In the genomic region with DNA sequence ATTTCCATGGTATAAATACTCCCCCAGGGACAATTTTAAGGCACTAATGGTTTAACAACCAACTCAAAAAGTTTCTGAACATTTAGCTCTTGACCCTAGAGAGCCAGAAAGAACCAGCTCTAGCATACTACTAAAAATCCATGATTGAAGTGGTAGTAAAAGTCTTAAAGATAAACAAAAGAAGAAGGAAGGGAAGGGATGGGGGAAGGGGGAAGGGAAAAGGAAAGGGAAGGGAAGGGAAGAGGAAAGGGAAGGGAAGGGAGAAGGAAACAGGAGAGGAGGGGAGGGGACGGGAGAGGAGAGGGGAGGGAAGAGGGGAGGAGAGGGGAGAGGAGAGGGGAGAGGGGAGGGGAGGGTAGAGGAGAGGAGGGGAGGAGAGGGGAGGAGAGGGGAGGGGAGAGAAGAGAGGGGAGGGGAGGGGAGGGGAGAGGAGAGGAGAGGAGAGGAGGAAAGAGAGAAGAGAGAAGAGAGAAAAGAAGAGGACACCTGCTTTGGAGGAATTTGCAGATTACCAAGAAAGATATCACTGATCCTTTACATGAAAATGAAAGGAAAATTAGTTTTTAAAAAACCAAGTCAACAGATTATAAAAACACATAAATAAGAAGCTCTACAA, we compare ENCODE assay signal across 34 cellular contexts. TPM values are rescaled to one million over a fixed set of nuclear protein-coding genes. Genes with fewer than 3 reads are reported as not detected.
A peak's percentile ranks its signal among the peaks of the same experiment; 100 is the strongest.
DNase-seq lines count a peak whose midpoint lies in the region; ATAC-seq, FAIRE-seq and TF ChIP-seq lines count a peak whose summit lies in the region.
"Had no signal": no experiment of that assay in that cellular context is flagged by ENCODE, and none has a peak within 500 bp of the region (broad histone marks: within the 10 kb centered on the region; RNA-seq: fewer than 3 reads in every experiment).

No MANE protein-coding gene starts in this region.

- TF ChIP-seq POLR2A in K562 (conservative IDR thresholded peaks at IDR 0.05) (no peak), gastroesophageal sphincter (IDR thresholded peaks at IDR 0.05) (no peak)

- ATAC-seq in activated T-cell treated with anti-CD3 and anti-CD28 coated beads, Interleukin-2, amount 50 U/mL, for 72 hours (replicated peaks in 1 of 2): peak in 1 of 2 donors; percentile 50
- no peak for ATAC-seq in K562
- no peak for ATAC-seq in HG02678 (IDR thresholded peaks at IDR 0.05; ENCODE audit: unreplicated experiment)
- ATAC-seq in HG02870 (IDR thresholded peaks at IDR 0.05; ENCODE audit: unreplicated experiment): no peak
- no peak for ATAC-seq in gastroesophageal sphincter
- ATAC-seq: gastrocnemius medialis, left colon, sciatic nerve, SK-N-SH treated with all-trans-retinoic acid at 6 μM for 48 hours had no signal

- H3K9ac ChIP-seq in K562 (ENCODE audit: insufficient read depth in 1 of 2, low read depth in 2 of 2, low read length in 2 of 2): no peak overlapping the region

- peaks cover 27% of the 10 kb centered on the region for H3K4me1 Mint-ChIP-seq in activated T-cell treated with anti-CD3 and anti-CD28 coated beads, Interleukin-2, amount 50 U/mL, for 72 hours (ENCODE audit: low read depth)
- H3K4me1 Mint-ChIP-seq in activated CD4-positive, alpha-beta memory T cell treated with anti-CD3 and anti-CD28 coated beads, Interleukin-2, amount 10 ng/mL, durations not matched to agents 7 days and 5 days: peaks cover 23% of the 10 kb centered on the region

- H3K79me2 ChIP-seq in K562 (ENCODE audit: control insufficient read depth, insufficient read depth, low read length): no peaks in the 10 kb centered on the region

- POLR2A ChIA-PET in activated CD4-positive, alpha-beta memory T cell treated with anti-CD3 and anti-CD28 coated beads, Interleukin-2, amount 10 ng/mL, durations not matched to agents 7 days and 5 days (lab: Charles Lee): interaction anchor here (0.6 to 1.6 kb wide), 10 partner anchors 10 to 167 kb away, joined by 3 to 7 read pairs (median 4); a partner anchor contains a TSS
- POLR2A ChIA-PET in K562 (lab: Yijun Ruan, JAX): no interaction called here

- TF ChIP-seq EP300 in K562 (IDR thresholded peaks at IDR 0.05; ENCODE audit: low read length): no peak
- TF ChIP-seq EP300 in gastroesophageal sphincter (IDR thresholded peaks at IDR 0.05): no peak

- peak overlapping the region; percentile 96 for H3K27ac Mint-ChIP-seq in activated T-cell treated with anti-CD3 and anti-CD28 coated beads, Interleukin-2, amount 50 U/mL, for 72 hours
- H3K27ac Mint-ChIP-seq in activated CD4-positive, alpha-beta memory T cell treated with anti-CD3 and anti-CD28 coated beads, Interleukin-2, amount 10 ng/mL, durations not matched to agents 7 days and 5 days: peak overlapping the region; percentile 48

- peaks cover 2 to 7% of the 10 kb centered on the region in 2 donors for H3K36me3 Mint-ChIP-seq in activated T-cell treated with anti-CD3 and anti-CD28 coated beads, Interleukin-2, amount 50 U/mL, for 72 hours (ENCODE audit: insufficient read depth in 2 of 2)
- peaks cover 12% of the 10 kb centered on the region for H3K36me3 Mint-ChIP-seq in activated CD4-positive, alpha-beta memory T cell treated with anti-CD3 and anti-CD28 coated beads, Interleukin-2, amount 10 ng/mL, durations not matched to agents 7 days and 5 days (ENCODE audit: low read depth)
- H3K36me3 Mint-ChIP-seq: immature natural killer cell had no signal

- no peak overlapping the region for H3K27ac ChIP-seq in K562 (ENCODE audit: extremely low read depth, low read depth, low read length)
- no peak overlapping the region for H3K27ac ChIP-seq in gastroesophageal sphincter
- H3K27ac ChIP-seq: gastrocnemius medialis, suprapubic skin, VCaP had no signal

- BruUV-seq in K562 (replicated peaks; lab: Mats Ljungman, UMichigan): no TSS peak

- H3K9me1 ChIP-seq in K562 (ENCODE audit: control insufficient read depth, insufficient read depth, low read length): no peaks in the 10 kb centered on the region

- no CpG with 5 or more reads among the region's 1 CpG for WGBS in K562 (ENCODE audit: insufficient coverage, low coverage, missing lambda C conversion rate)
- no CpG with 5 or more reads among the region's 1 CpG for WGBS in gastroesophageal sphincter (ENCODE audit: low coverage in 1 of 2), 2 donors

- TF ChIP-seq CTCF in K562 (IDR thresholded peaks at IDR 0.05 in 2 of 3, conservative IDR thresholded peaks at IDR 0.05 in 1 of 3; ENCODE audit: insufficient read depth in 2 of 3, low read depth in 1 of 3, low read length in 3 of 3) (no peak), gastroesophageal sphincter (IDR thresholded peaks at IDR 0.05) (no peak)

- H3K4me3 ChIP-seq in K562: no peak overlapping the region
- H3K4me3 ChIP-seq in gastroesophageal sphincter: no peak overlapping the region
- H3K4me3 ChIP-seq: gastrocnemius medialis, suprapubic skin had no signal

- no peak for DNase-seq in activated T-cell treated with anti-CD3 and anti-CD28 coated beads, Interleukin-2, amount 50 U/mL, for 72 hours
- DNase-seq in activated T-cell treated with anti-CD3 and anti-CD28 coated beads, Interleukin-2, amount 50 U/mL, for 1 hour: no peak
- no peak for DNase-seq in GM19239 (ENCODE audit: insufficient read length, low spot score)
- no peak for DNase-seq in activated CD4-positive, alpha-beta memory T cell treated with anti-CD3 and anti-CD28 coated beads, Interleukin-2, amount 10 ng/mL, durations not matched to agents 7 days and 5 days
- DNase-seq in K562 (ENCODE audit: extremely low read depth in 1 of 4, low spot score in 3 of 4): no peak
- DNase-seq: ACHN; activated CD4-positive, alpha-beta T cell treated with anti-CD3 and anti-CD28 coated beads, Interleukin-2, amount 50 U/mL, for 1 hour; central memory CD4-positive, alpha-beta T cell; COR-L47; dermis blood vessel endothelial cell; DMS53; gastrocnemius medialis; GDM1; HCEC 1CT; hypothalamus; KG1; left colon; mesenchymal stem cell; NCI-H1417 treated with DMSO at 0.1 percent for 48 hours; NCI-H446; NCI-H82; stimulated activated CD4-positive, alpha-beta T cell treated with anti-CD3 and anti-CD28 coated beads, Interleukin-12 subunit alpha, Interleukin-12 subunit beta, amount 100 ng/mL, for 4 hours; stimulated activated CD4-positive, alpha-beta T cell treated with anti-CD3 and anti-CD28 coated beads, Interleukin-4, amount 100 ng/mL, for 1 hour; T-helper 9 cell had no signal

- H4K20me1 ChIP-seq in K562 (replicated peaks; ENCODE audit: control insufficient read depth, insufficient read depth, low read length): no peaks in the 10 kb centered on the region

- CTCF ChIA-PET in activated CD4-positive, alpha-beta memory T cell treated with anti-CD3 and anti-CD28 coated beads, Interleukin-2, amount 10 ng/mL, durations not matched to agents 7 days and 5 days (lab: Charles Lee): interaction anchor here (0.6 to 1.3 kb wide), 3 partner anchors 16 to 48 kb away, joined by 3 to 5 read pairs (median 4); no protein-coding TSS in a partner anchor
- CTCF ChIA-PET in K562 (lab: Yijun Ruan, JAX; ENCODE audit: low intra/inter-chr PET ratio): no interaction called here

- H2AFZ ChIP-seq in K562 (ENCODE audit: low read depth, low read length): no peak overlapping the region

- FAIRE-seq in GM19239 (lab: Jason Lieb, UNC): peak; percentile 42
- no peak for FAIRE-seq in K562 (lab: Jason Lieb, UNC)
- FAIRE-seq: endometrium, HTR-8/SVneo had no signal

- H3K9me3 ChIP-seq in K562 (replicated peaks; ENCODE audit: control insufficient read depth, insufficient read depth, low read depth, low read length) (no peaks in the 10 kb centered on the region), gastroesophageal sphincter (no peaks in the 10 kb centered on the region)
- H3K9me3 ChIP-seq: gastrocnemius medialis, suprapubic skin had no signal

- in situ Hi-C loops in K562 (cut with MboI): no loop called here

- TF ChIP-seq RAD21 in K562 (CRISPR knock-in tag; conservative IDR thresholded peaks at IDR 0.05 in 1 of 2, IDR thresholded peaks at IDR 0.05 in 1 of 2): no peak

- H3K36me3 ChIP-seq in K562 (ENCODE audit: control insufficient read depth, insufficient read depth, low read length) (no peaks in the 10 kb centered on the region), gastroesophageal sphincter (no peaks in the 10 kb centered on the region)
- H3K36me3 ChIP-seq: gastrocnemius medialis, suprapubic skin had no signal

- peaks cover 8% of the 10 kb centered on the region for H3K27me3 Mint-ChIP-seq in activated T-cell treated with anti-CD3 and anti-CD28 coated beads, Interleukin-2, amount 50 U/mL, for 72 hours (ENCODE audit: low read depth)
- no peaks in the 10 kb centered on the region for H3K27me3 Mint-ChIP-seq in activated CD4-positive, alpha-beta memory T cell treated with anti-CD3 and anti-CD28 coated beads, Interleukin-2, amount 10 ng/mL, durations not matched to agents 7 days and 5 days

- no peak overlapping the region for H3K4me2 ChIP-seq in K562 (ENCODE audit: insufficient read depth, low read length)

- intact Hi-C loops in K562 (cut with micrococcal nuclease): no loop called here

- peaks cover 3 to 4% of the 10 kb centered on the region in 2 donors for H3K9me3 Mint-ChIP-seq in activated T-cell treated with anti-CD3 and anti-CD28 coated beads, Interleukin-2, amount 50 U/mL, for 72 hours
- H3K9me3 Mint-ChIP-seq in activated CD4-positive, alpha-beta memory T cell treated with anti-CD3 and anti-CD28 coated beads, Interleukin-2, amount 10 ng/mL, durations not matched to agents 7 days and 5 days: peaks cover 11% of the 10 kb centered on the region
- H3K9me3 Mint-ChIP-seq: immature natural killer cell had no signal

- peak overlapping the region; percentile 69 to 77 for H3K4me3 Mint-ChIP-seq in activated T-cell treated with anti-CD3 and anti-CD28 coated beads, Interleukin-2, amount 50 U/mL, for 72 hours
- H3K4me3 Mint-ChIP-seq in activated CD4-positive, alpha-beta memory T cell treated with anti-CD3 and anti-CD28 coated beads, Interleukin-2, amount 10 ng/mL, durations not matched to agents 7 days and 5 days: no peak overlapping the region

- H3K27me3 ChIP-seq in K562 (ENCODE audit: control insufficient read depth in 2 of 2, insufficient read depth in 2 of 2, low read length in 2 of 2) (no peaks in the 10 kb centered on the region), gastroesophageal sphincter (no peaks in the 10 kb centered on the region)
- H3K27me3 ChIP-seq: gastrocnemius medialis, suprapubic skin had no signal

- H3K4me1 ChIP-seq in K562 (replicated peaks in 1 of 2; ENCODE audit: control insufficient read depth in 2 of 2, insufficient read depth in 2 of 2, low read length in 2 of 2): peaks cover 0 to under 1% of the 10 kb centered on the region in 2 experiments; a peak in 1 of 5 replicates
- H3K4me1 ChIP-seq in gastroesophageal sphincter: no peaks in the 10 kb centered on the region
- H3K4me1 ChIP-seq: gastrocnemius medialis, suprapubic skin had no signal

RNA-seq across cellular contexts. Expression of a gene that starts 26.4 kb away (rescaled TPM):
- 1 to 10 TPM; 4.2 to 5.0 TPM for total RNA-seq in activated T-cell treated with anti-CD3 and anti-CD28 coated beads, Interleukin-2, amount 50 U/mL, for 72 hours
- total RNA-seq in activated CD4-positive, alpha-beta memory T cell treated with anti-CD3 and anti-CD28 coated beads, Interleukin-2, amount 10 ng/mL, durations not matched to agents 7 days and 5 days: 1 to 10 TPM; 1.2 to 1.4 TPM
- 1.9 and 6.6 TPM in 2 replicates for total RNA-seq in K562 (2011; cell fraction: chromatin; rRNA removed; ENCODE audit: low replicate concordance)
- total RNA-seq in K562 (2011; cell fraction: nucleolus; rRNA removed): 1.0 and 1.7 TPM in 2 replicates
- total RNA-seq in K562 (2011; cell fraction: nucleoplasm; rRNA removed): 4.6 and 8.2 TPM in 2 replicates
- total RNA-seq in K562 (2014; rRNA removed) (5.1 and 5.3 TPM in 2 replicates), K562 (2014; rRNA removed; fragmentation: Illumina TruSeq; extraction: Trizol) (5.8 and 7.4 TPM in 2 replicates), K562 (2015; rRNA removed; fragmentation: Illumina TruSeq; extraction: Trizol) (4.0 and 4.4 TPM in 2 replicates), K562 (2021) (5.0 and 5.4 TPM in 2 replicates), gastroesophageal sphincter (1 to 10 TPM; 4.3 to 8.1 (median 4.7) TPM)
- polyA plus RNA-seq in K562 (2011; rRNA removed) (3.2 and 3.7 TPM in 2 replicates), K562 (2014; fragmentation: Illumina TruSeq; extraction: Trizol) (7.4 and 8.5 TPM in 2 replicates), K562 (2014; fragmentation: Nextera tagmentation; extraction: Ambion mirVana) (1 to 10 TPM; 2.3 TPM), K562 (2014; rRNA removed) (7.0 and 7.1 TPM in 2 replicates)
- polyA plus RNA-seq in K562 (2011; cell fraction: cytosol; rRNA removed): 0.55 and 2.2 TPM in 2 replicates
- 1.2 and 2.1 TPM in 2 replicates for polyA plus RNA-seq in K562 (2011; cell fraction: nucleus; rRNA removed)
- polyA plus RNA-seq in K562 (2012): 4.1 and 5.4 TPM in 2 replicates
- polyA minus RNA-seq in K562 (2011; rRNA and poly(A)+ RNA removed): 2.0 and 3.0 TPM in 2 replicates
- 0.64 and 0.67 TPM in 2 replicates for polyA minus RNA-seq in K562 (2011; cell fraction: cytosol; rRNA and poly(A)+ RNA removed)
- polyA minus RNA-seq in K562 (2011; cell fraction: nucleus; rRNA and poly(A)+ RNA removed): 1.3 and 2.2 TPM in 2 replicates
